1 cellular context compared by ENCODE assay signal in genomic region chr4:773214-773613, GRCh38.
TF ChIP-seq lines count a peak whose summit lies in the region.

No MANE protein-coding gene starts in this region.

TF ChIP-seq in HepG2, 621 proteins besides CTCF, POLR2A, EP300 and RAD21 (continued from another document):
- TF ChIP-seq ZXDC (CRISPR knock-in tag; IDR thresholded peaks at IDR 0.05) = no peak
- peak; percentile 22; the same call in 1 of the 2 replicates for TF ChIP-seq ZNF687 (CRISPR knock-in tag; IDR thresholded peaks at IDR 0.05)
- no peak for TF ChIP-seq ZNF879 (CRISPR knock-in tag; IDR thresholded peaks at IDR 0.05)
